Comparison of ENCODE assay signal across 9 cellular contexts in the genomic region with DNA sequence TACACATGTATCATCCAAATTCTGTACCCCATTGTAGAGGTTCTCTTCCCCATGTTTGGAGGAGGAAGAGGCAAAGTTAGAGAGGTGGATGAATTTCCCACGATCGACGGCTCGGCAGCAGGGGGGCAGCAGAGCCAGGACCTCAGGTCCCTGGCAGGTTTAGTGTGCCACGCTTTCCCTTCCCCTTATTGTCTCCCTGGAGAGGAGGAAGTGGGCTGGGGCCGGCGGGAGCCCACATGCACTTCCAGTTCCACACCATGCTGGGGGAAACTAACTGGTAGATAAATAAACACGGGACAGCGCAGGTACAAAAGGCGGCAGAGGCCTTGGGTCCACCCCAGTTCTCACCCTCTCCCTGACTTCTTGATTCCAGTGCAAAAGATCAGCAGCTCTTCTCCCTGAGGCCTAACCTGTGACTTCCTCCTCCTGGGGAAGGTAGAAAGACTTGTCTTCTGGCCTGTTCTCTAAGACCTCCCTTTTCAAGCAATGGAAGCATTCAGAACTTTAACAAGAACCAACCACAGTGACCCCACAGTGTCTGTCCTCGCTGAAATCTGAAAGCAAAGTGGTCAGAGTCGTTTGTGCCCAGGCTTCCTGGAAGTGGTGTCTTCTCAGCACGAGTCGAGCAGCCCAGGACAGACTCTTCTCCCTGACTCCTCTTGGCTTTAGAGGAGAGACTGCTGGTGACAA. TPM values are rescaled to one million over a fixed set of nuclear protein-coding genes. Genes with fewer than 3 reads are reported as not detected.
DNase-seq lines count a peak whose midpoint lies in the region; ATAC-seq, FAIRE-seq and TF ChIP-seq lines count a peak whose summit lies in the region.
"Had no signal": no experiment of that assay in that cellular context is flagged by ENCODE, and none has a peak within 500 bp of the region (broad histone marks: within the 10 kb centered on the region; RNA-seq: fewer than 3 reads in every experiment).

No MANE protein-coding gene starts in this region.

- H2AK5ac ChIP-seq in H1 (ENCODE audit: low read depth, low read length) = no peak overlapping the region

- TF ChIP-seq CTCF in OCI-LY3 (IDR thresholded peaks at IDR 0.05; ENCODE audit: low read depth, low read length) = no peak
- no peak for TF ChIP-seq CTCF in H1 (IDR thresholded peaks at IDR 0.05; ENCODE audit: control extremely low read depth in 1 of 3, insufficient read depth in 1 of 3, low read depth in 1 of 3, low read length in 3 of 3)
- TF ChIP-seq CTCF in osteoblast (IDR thresholded peaks at IDR 0.05; ENCODE audit: extremely low read depth, low read depth, low read length) = no peak
- no peak for TF ChIP-seq CTCF in progenitor cell of endocrine pancreas (IDR thresholded peaks at IDR 0.05; ENCODE audit: unreplicated experiment)

- peaks cover 21% of the 10 kb centered on the region for H3K27me3 Mint-ChIP-seq in progenitor cell of endocrine pancreas

- H4K5ac ChIP-seq in H1 (ENCODE audit: insufficient read length, low read depth, low read length) = no peak overlapping the region

- no peak overlapping the region for H3K56ac ChIP-seq in H1 (replicated peaks; ENCODE audit: insufficient read length, low read depth, low read length)

- no peak overlapping the region for H4K91ac ChIP-seq in H1 (replicated peaks; ENCODE audit: insufficient read length, low read length)

- H3K4me1 ChIP-seq in OCI-LY3 (ENCODE audit: low read length) = peaks cover 57% of the 10 kb centered on the region
- H3K4me1 ChIP-seq in H1 (replicated peaks in 1 of 4; ENCODE audit: control insufficient read depth in 3 of 4, insufficient read depth in 4 of 4, low read length in 3 of 4) = no peaks in the 10 kb centered on the region; a peak in 2 of 7 replicates
- peaks cover 43% of the 10 kb centered on the region for H3K4me1 ChIP-seq in osteoblast (ENCODE audit: insufficient read depth, low read length)

- H3K18ac ChIP-seq in H1 (ENCODE audit: extremely low read depth, low read length) = 0 out of 2 replicates have a peak overlapping the region, but pooled peaks have one; percentile 16

- H2BK15ac ChIP-seq in H1 (ENCODE audit: low read length) = no peak overlapping the region

- TF ChIP-seq RAD21 in H1 (IDR thresholded peaks at IDR 0.05 in 1 of 2, conservative IDR thresholded peaks at IDR 0.05 in 1 of 2; ENCODE audit: low read depth in 2 of 2, low read length in 2 of 2) = no peak

- DNase-seq in GDM1 (lab: John Stamatoyannopoulos, UW) (peak; percentile 65), H1 (ENCODE audit: low read depth in 1 of 2, low spot score in 2 of 2) (peak in 1 of 2 experiments; percentile 47), osteoblast (ENCODE audit: insufficient read length, low spot score, missing footprints) (no peak), cerebellar nuclear complex (lab: John Stamatoyannopoulos, UW) (no peak), progenitor cell of endocrine pancreas (ENCODE audit: low spot score, unreplicated experiment) (no peak), DMS 273 treated with DMSO at 0.1 percent for 48 hours (lab: John Stamatoyannopoulos, UW) (no peak)
- DNase-seq: erythroblast had no signal

- POLR2A ChIA-PET in H1 (lab: Charles Lee; ENCODE audit: partially characterized antibody) = interaction anchor here (1.1 kb wide), 1 partner anchor 12 kb away, joined by 3 read pairs; no protein-coding TSS in a partner anchor

- H2BK12ac ChIP-seq in H1 (ENCODE audit: low read depth, low read length) = no peak overlapping the region

- CTCF ChIA-PET in H1 (lab: Charles Lee; ENCODE audit: partially characterized antibody) = interaction anchor here (0.5 to 2.0 kb wide), 4 partner anchors 8 to 1003 kb away, joined by 4 to 7 read pairs (median 5); no protein-coding TSS in a partner anchor

- H3K27me3 ChIP-seq in OCI-LY3 (ENCODE audit: low read depth, low read length) (no peaks in the 10 kb centered on the region), H1 (replicated peaks in 1 of 4; ENCODE audit: control insufficient read depth in 3 of 4, extremely low read depth in 1 of 4, insufficient read depth in 3 of 4, low read length in 3 of 4) (no peaks in the 10 kb centered on the region), osteoblast (ENCODE audit: insufficient read depth, low read length) (no peaks in the 10 kb centered on the region)

- no peak overlapping the region for H2BK5ac ChIP-seq in H1 (ENCODE audit: low read depth, low read length)

- H3K4me3 Mint-ChIP-seq in progenitor cell of endocrine pancreas (ENCODE audit: low read depth) = no peak overlapping the region

- no peak for ATAC-seq in HG02588 (IDR thresholded peaks at IDR 0.05; ENCODE audit: unreplicated experiment)

- no peaks in the 10 kb centered on the region for H4K20me1 ChIP-seq in OCI-LY3 (ENCODE audit: insufficient read depth, low read length)
- no peaks in the 10 kb centered on the region for H4K20me1 ChIP-seq in H1 (replicated peaks in 1 of 2; ENCODE audit: control insufficient read depth in 1 of 2, insufficient read depth in 2 of 2, low read length in 2 of 2)
- H4K20me1 ChIP-seq in osteoblast (ENCODE audit: insufficient read depth, low read length) = no peaks in the 10 kb centered on the region

- H3K9me3 ChIP-seq in OCI-LY3 (ENCODE audit: insufficient read depth, low read length) (no peaks in the 10 kb centered on the region), H1 (ENCODE audit: insufficient read depth in 2 of 2, low read depth in 1 of 2, low read length in 1 of 2) (no peaks in the 10 kb centered on the region), osteoblast (ENCODE audit: low read depth, low read length) (no peaks in the 10 kb centered on the region)

- H3K27ac ChIP-seq in OCI-LY3 (ENCODE audit: low read length) = peak overlapping the region; percentile 2; the same call in 1 of the 2 replicates
- no peak overlapping the region for H3K27ac ChIP-seq in H1 (ENCODE audit: low read depth, low read length)
- H3K27ac ChIP-seq in osteoblast (ENCODE audit: low read depth, low read length) = peak overlapping the region; percentile 94

- TF ChIP-seq EP300 in H1 (IDR thresholded peaks at IDR 0.05; ENCODE audit: borderline replicate concordance in 1 of 2, low read depth in 2 of 2, low read length in 2 of 2) = no peak

- H3K9ac ChIP-seq in OCI-LY3 (ENCODE audit: low read length) = no peak overlapping the region
- H3K9ac ChIP-seq in H1 (replicated peaks in 1 of 4; ENCODE audit: extremely low read depth in 1 of 4, low read depth in 3 of 4, low read length in 3 of 4) = no peak overlapping the region; a peak in 2 of 7 replicates

- 68% methylated on average over 11 of the region's 14 CpGs; no CpG with 5 or more reads in 1 of the 2 experiments for WGBS in H1 (ENCODE audit: extremely low coverage in 1 of 2, insufficient coverage in 1 of 2, insufficient read length in 1 of 2, insufficient replicate concordance in 2 of 2, low coverage in 1 of 2, low lambda C conversion rate in 2 of 2, missing lambda C conversion rate in 1 of 2), 2 experiments

- H3K4me3 ChIP-seq in OCI-LY3 (ENCODE audit: low read length) (no peak overlapping the region), H1 (ENCODE audit: extremely low read depth in 1 of 4, insufficient read depth in 2 of 4, low read depth in 3 of 4, low read length in 4 of 4) (no peak overlapping the region), osteoblast (ENCODE audit: insufficient read depth, low read length) (peak overlapping the region; percentile 18)

- no peaks in the 10 kb centered on the region for H3K4me1 Mint-ChIP-seq in progenitor cell of endocrine pancreas (ENCODE audit: low read depth)

- H3K23me2 ChIP-seq in H1 (ENCODE audit: low read depth, low read length) = no peaks in the 10 kb centered on the region

- H3K27ac Mint-ChIP-seq in progenitor cell of endocrine pancreas = no peak overlapping the region

- H3K23ac ChIP-seq in H1 (ENCODE audit: insufficient read length) = no peak overlapping the region

- H2BK20ac ChIP-seq in H1 (ENCODE audit: low read length) = no peak overlapping the region

- H3K9me3 Mint-ChIP-seq in progenitor cell of endocrine pancreas (ENCODE audit: low read depth) = no peaks in the 10 kb centered on the region

- H3K4me2 ChIP-seq in OCI-LY3 (ENCODE audit: low read length) (peak overlapping the region; percentile 22), H1 (ENCODE audit: insufficient read depth in 1 of 2, low read depth in 2 of 2, low read length in 2 of 2) (no peak overlapping the region), osteoblast (ENCODE audit: insufficient read depth, low read length) (peak overlapping the region; percentile 55)

- no peak overlapping the region for H2BK120ac ChIP-seq in H1 (replicated peaks; ENCODE audit: low read depth, low read length)

- no peak for TF ChIP-seq POLR2A in H1 (IDR thresholded peaks at IDR 0.05; ENCODE audit: control extremely low read depth in 1 of 2, low read depth in 2 of 2, low read length in 2 of 2)

- H3K79me2 ChIP-seq in OCI-LY3 (ENCODE audit: low read length) = no peaks in the 10 kb centered on the region
- no peaks in the 10 kb centered on the region for H3K79me2 ChIP-seq in H1 (ENCODE audit: control insufficient read depth in 1 of 2, insufficient read depth in 2 of 2, low read length in 2 of 2)
- H3K79me2 ChIP-seq in osteoblast (ENCODE audit: insufficient read depth, low read length) = no peaks in the 10 kb centered on the region

- H3K36me3 Mint-ChIP-seq in progenitor cell of endocrine pancreas (ENCODE audit: insufficient read depth) = no peaks in the 10 kb centered on the region

- H4K8ac ChIP-seq in H1 (ENCODE audit: extremely low read depth, insufficient read depth, low read length) = 0 out of 2 replicates have a peak overlapping the region, but pooled peaks have one; percentile 26

- no peak for FAIRE-seq in H1 (lab: Jason Lieb, UNC)

- H2AFZ ChIP-seq in OCI-LY3 (ENCODE audit: low read depth, low read length) (peak overlapping the region; percentile 67), H1 (ENCODE audit: low read length) (peak overlapping the region; percentile 73), osteoblast (ENCODE audit: low read length) (peak overlapping the region; percentile 52)

- no peak overlapping the region for H3K4ac ChIP-seq in H1 (replicated peaks; ENCODE audit: insufficient read length, low read depth, low read length)

- H3K36me3 ChIP-seq in OCI-LY3 (replicated peaks; ENCODE audit: low read depth, low read length) = no peaks in the 10 kb centered on the region
- no peaks in the 10 kb centered on the region for H3K36me3 ChIP-seq in H1 (ENCODE audit: control insufficient read depth in 2 of 4, insufficient read depth in 4 of 4, low read length in 3 of 4)
- no peaks in the 10 kb centered on the region for H3K36me3 ChIP-seq in osteoblast (ENCODE audit: insufficient read depth, low read length)

- H3K79me1 ChIP-seq in H1 (ENCODE audit: low read depth, low read length) = no peaks in the 10 kb centered on the region

- H3K14ac ChIP-seq in H1 (ENCODE audit: insufficient read length) = no peak overlapping the region

RNA-seq across cellular contexts. Expression of a gene that starts 30.5 kb away (rescaled TPM):
- not detected in 2 replicates for total RNA-seq in H1 (2021; fragmentation: NEBNext Ultra II Directional; extraction: Animal tissue kit (Norgen Biotek cat#: 25700))
- 0.06 TPM in 1 of 2 replicates, not detected in the other for polyA plus RNA-seq in H1 (2011; rRNA removed)
- polyA plus RNA-seq in H1 (2011; cell fraction: cytosol; rRNA removed) = 0.10 TPM
- not detected for polyA plus RNA-seq in H1 (2011; cell fraction: nucleus; rRNA removed)
- polyA plus RNA-seq in H1 (2012, experiment 1 of 2) = 0.18 TPM in 1 of 4 replicates, not detected in the others
- not detected for polyA plus RNA-seq in H1 (2012, experiment 2 of 2)
- polyA plus RNA-seq in H1 (2013, experiment 1 of 2) = not detected
- 0.04 TPM for polyA plus RNA-seq in H1 (2013, experiment 2 of 2)
- not detected in 2 replicates for polyA minus RNA-seq in H1 (2011; rRNA and poly(A)+ RNA removed)
- polyA minus RNA-seq in H1 (2011; cell fraction: cytosol; rRNA and poly(A)+ RNA removed) = not detected
- not detected for polyA minus RNA-seq in H1 (2011; cell fraction: nucleus; rRNA and poly(A)+ RNA removed)
- total RNA-seq in osteoblast (344 and 474 TPM in 2 replicates), progenitor cell of endocrine pancreas (not detected in 2 replicates)

Comparison
In these comparisons a context has a peak if more than half of its experiments do, and no peak if none do; other contexts are left out.
1. H3K4me2 ChIP-seq: peak in OCI-LY3 (single experiment) and osteoblast (single experiment); none in H1 (0 of 2).
2. RNA of a gene that starts 30.5 kb away (total RNA-seq): 344 to 474 TPM in osteoblast; not detected in H1 and not detected in progenitor cell of endocrine pancreas; every median in the first group is over 100 times any median in the second.
3. Peak in every context shown above with its lines, with median percentiles within 50 percentile points of each other: H2AFZ ChIP-seq.